Comparison of ENCODE assay signal across 9 cellular contexts in the genomic region with DNA sequence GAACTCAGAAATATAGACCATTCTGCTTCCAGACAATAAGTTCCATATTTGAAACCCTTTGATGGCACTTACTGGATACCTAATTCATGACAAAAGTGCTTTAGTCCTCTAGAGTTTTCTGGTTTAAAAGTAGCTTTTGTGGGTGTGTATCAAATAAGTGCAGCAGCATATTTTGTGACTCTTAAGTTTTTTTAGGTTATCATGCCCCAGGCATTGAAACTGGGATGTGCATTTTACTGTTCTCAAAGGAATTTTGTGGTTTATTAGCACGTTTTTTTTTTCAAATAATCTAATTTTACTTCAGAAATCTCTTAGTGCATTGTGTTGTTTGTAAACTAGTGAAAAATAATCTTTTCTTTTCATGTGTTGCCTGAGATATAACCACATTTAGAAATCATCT. TPM values are rescaled to one million over a fixed set of nuclear protein-coding genes. Genes with fewer than 3 reads are reported as not detected.
DNase-seq lines count a peak whose midpoint lies in the region; ATAC-seq and TF ChIP-seq lines count a peak whose summit lies in the region.
"Had no signal": no experiment of that assay in that cellular context is flagged by ENCODE, and none has a peak within 500 bp of the region (broad histone marks: within the 10 kb centered on the region; RNA-seq: fewer than 3 reads in every experiment).

No MANE protein-coding gene starts in this region.

- intact Hi-C loops in esophagus muscularis mucosa (cut with DNase I), result no loop called here

- H3K9ac ChIP-seq in rectal smooth muscle tissue (ENCODE audit: low read length), result no peak overlapping the region

- TF ChIP-seq EP300 in esophagus muscularis mucosa (IDR thresholded peaks at IDR 0.05) (no peak), gastroesophageal sphincter (IDR thresholded peaks at IDR 0.05) (no peak)

- H3K27me3 ChIP-seq in RWPE2 (ENCODE audit: insufficient read depth, poor library complexity, severe bottlenecking) (no peaks in the 10 kb centered on the region), esophagus muscularis mucosa (peaks cover 0 to 8% (median 0%) of the 10 kb centered on the region in 4 donors), rectal smooth muscle tissue (ENCODE audit: control insufficient read depth, insufficient read depth, low read length) (no peaks in the 10 kb centered on the region), gastroesophageal sphincter (peaks cover 18% of the 10 kb centered on the region)

- TF ChIP-seq CTCF in RWPE2 (IDR thresholded peaks at IDR 0.05; ENCODE audit: poor library complexity, severe bottlenecking), result no peak
- no peak for TF ChIP-seq CTCF in esophagus muscularis mucosa (IDR thresholded peaks at IDR 0.05)
- TF ChIP-seq CTCF in gastroesophageal sphincter (IDR thresholded peaks at IDR 0.05), result no peak

- H3K9me3 ChIP-seq in RWPE2 (ENCODE audit: severe bottlenecking) (no peaks in the 10 kb centered on the region), esophagus muscularis mucosa (no peaks in the 10 kb centered on the region), gastroesophageal sphincter (no peaks in the 10 kb centered on the region)

- 18% methylated on average over 1 of the region's 1 CpG for WGBS in esophagus muscularis mucosa
- WGBS in gastroesophageal sphincter (ENCODE audit: low coverage in 1 of 2), 2 donors, result 0 to 5% methylated on average over 1 of the region's 1 CpG

- TF ChIP-seq POLR2A in esophagus muscularis mucosa (IDR thresholded peaks at IDR 0.05; ENCODE audit: low read depth), result no peak
- no peak for TF ChIP-seq POLR2A in gastroesophageal sphincter (IDR thresholded peaks at IDR 0.05)

- H3K4me3 ChIP-seq in GM08714 (ENCODE audit: low read length), result peak overlapping the region; percentile 91
- H3K4me3 ChIP-seq in RWPE2 (ENCODE audit: severe bottlenecking), result peak overlapping the region; percentile 88
- peak overlapping the region; percentile 82 to 91 (median 90) for H3K4me3 ChIP-seq in esophagus muscularis mucosa
- H3K4me3 ChIP-seq in rectal smooth muscle tissue (ENCODE audit: low read length), result peak overlapping the region; percentile 98
- H3K4me3 ChIP-seq in gastroesophageal sphincter, result peak overlapping the region in 1 of 2 donors; percentile 67

- no peak for DNase-seq in RWPE2 (ENCODE audit: low spot score)
- no peak for DNase-seq in esophagus muscularis mucosa (ENCODE audit: extremely low spot score)
- DNase-seq in activated CD4-positive, CD25-positive, alpha-beta regulatory T cell (lab: John Stamatoyannopoulos, UW), result no peak
- DNase-seq in stimulated activated CD4-positive, alpha-beta T cell treated with anti-CD3 and anti-CD28 coated beads, Interleukin-2, amount 100 ng/mL, for 24 hours, result no peak
- DNase-seq: NCI-H1092 had no signal

- ATAC-seq in RWPE2 (ENCODE audit: low read depth) (no peak), gastroesophageal sphincter (no peak), HG02571 (IDR thresholded peaks at IDR 0.05; ENCODE audit: unreplicated experiment) (no peak)

- H3K4me1 ChIP-seq in RWPE2 (ENCODE audit: insufficient read depth, poor library complexity, severe bottlenecking) (peaks cover 13% of the 10 kb centered on the region), esophagus muscularis mucosa (peaks cover 38 to 58% (median 46%) of the 10 kb centered on the region in 4 donors), rectal smooth muscle tissue (ENCODE audit: control insufficient read depth, insufficient read depth, low read length) (peaks cover 11% of the 10 kb centered on the region), gastroesophageal sphincter (peaks cover 3 to 57% (median 20%) of the 10 kb centered on the region in 3 donors)

- peaks cover 56% of the 10 kb centered on the region for H3K36me3 ChIP-seq in RWPE2 (ENCODE audit: low read depth)
- peaks cover 0 to 41% (median 28%) of the 10 kb centered on the region in 4 donors for H3K36me3 ChIP-seq in esophagus muscularis mucosa
- H3K36me3 ChIP-seq in rectal smooth muscle tissue (ENCODE audit: control insufficient read depth, insufficient read depth, low read length), result peaks cover 6% of the 10 kb centered on the region
- H3K36me3 ChIP-seq in gastroesophageal sphincter, result peaks cover 0 to 36% of the 10 kb centered on the region in 2 donors

- H3K27ac ChIP-seq in RWPE2 (ENCODE audit: poor library complexity, severe bottlenecking), result peak overlapping the region; percentile 68
- peak overlapping the region in 3 of 4 donors; percentile 91 to 94 (median 92) for H3K27ac ChIP-seq in esophagus muscularis mucosa (replicated peaks in 1 of 4)
- no peak overlapping the region for H3K27ac ChIP-seq in rectal smooth muscle tissue (ENCODE audit: low read depth, low read length)
- H3K27ac ChIP-seq in gastroesophageal sphincter, result peak overlapping the region in 2 of 4 donors; percentile 87 to 96

RNA-seq across cellular contexts. Expression of a gene that starts 1.5 kb away (rescaled TPM):
- total RNA-seq in esophagus muscularis mucosa (100 to 1,000 TPM; 113 to 149 (median 137) TPM), gastroesophageal sphincter (100 to 1,000 TPM; 143 to 190 (median 187) TPM)

RNA-seq across cellular contexts. Expression of a gene that starts 28.9 kb away (rescaled TPM):
- under 1 TPM; under 0.01 to 0.75 (median 0.51) TPM for total RNA-seq in esophagus muscularis mucosa
- 1 to 10 TPM in 1 of 4 donors, under 1 TPM in 2, not detected in 1; 0.67 to 3.1 (median 0.78) TPM for total RNA-seq in gastroesophageal sphincter

RNA-seq across cellular contexts. Expression of a gene that starts 29.0 kb away (rescaled TPM):
- total RNA-seq in esophagus muscularis mucosa (10 to 100 TPM in 2 of 4 donors, 1 to 10 TPM in 2; 3.3 to 14.8 (median 10.0) TPM), gastroesophageal sphincter (10 to 100 TPM in 1 of 4 donors, 1 to 10 TPM in 3; 4.9 to 15.3 (median 7.7) TPM)
